ENCODE assay signal across 13 cellular contexts in genomic region chr2:55779459-55780421, GRCh38.
DNase-seq lines count a peak whose midpoint lies in the region; ATAC-seq and TF ChIP-seq lines count a peak whose summit lies in the region.
"Had no signal": no experiment of that assay in that cellular context is flagged by ENCODE, and none has a peak within 500 bp of the region (broad histone marks: within the 10 kb centered on the region; RNA-seq: fewer than 3 reads in every experiment).

No MANE protein-coding gene starts in this region.

- H2BK20ac ChIP-seq in IMR-90 (ENCODE audit: low read depth, low read length) = peak overlapping the region; percentile 87

- H2BK15ac ChIP-seq in IMR-90 (ENCODE audit: low read depth, low read length) = peak overlapping the region; percentile 93; the same call in 2 of the 3 replicates

- peak overlapping the region; percentile 83 for H2AK5ac ChIP-seq in IMR-90 (ENCODE audit: low read depth, low read length)

- WGBS in IMR-90 (ENCODE audit: extremely low coverage in 2 of 2, insufficient read length in 1 of 2), 2 experiments = 44% methylated on average over 2 of the region's 7 CpGs; no CpG with 5 or more reads in 1 of the 2 experiments
- 50% methylated on average over 7 of the region's 7 CpGs for WGBS in right cardiac atrium

- peak overlapping the region; percentile 61 to 81 for H4K8ac ChIP-seq in IMR-90 (ENCODE audit: low read depth in 2 of 2, low read length in 2 of 2)

- no peak overlapping the region; the same call in 1 of the 2 replicates for H3K27ac ChIP-seq in IMR-90 (ENCODE audit: insufficient read depth, low read length)
- no peak overlapping the region for H3K27ac ChIP-seq in right cardiac atrium (ENCODE audit: low read length)
- H3K27ac ChIP-seq: thyroid gland had no signal

- TF ChIP-seq RAD21 in IMR-90 (IDR thresholded peaks at IDR 0.05; ENCODE audit: low read length) = no peak

- H3K27me3 ChIP-seq in IMR-90 (ENCODE audit: control insufficient read depth, insufficient read depth, low read length) = no peaks in the 10 kb centered on the region
- no peaks in the 10 kb centered on the region for H3K27me3 ChIP-seq in right cardiac atrium (ENCODE audit: control insufficient read depth, insufficient read depth)
- H3K27me3 ChIP-seq: thyroid gland had no signal

- H2AK9ac ChIP-seq in IMR-90 (replicated peaks; ENCODE audit: low read depth, low read length, poor library complexity) = peak overlapping the region; percentile 44

- peak overlapping the region; percentile 80; the same call in 1 of the 2 replicates for H4K5ac ChIP-seq in IMR-90 (ENCODE audit: low read depth, low read length)

- no peaks in the 10 kb centered on the region for H4K20me1 ChIP-seq in IMR-90 (ENCODE audit: insufficient read depth, low read length)

- ATAC-seq in IMR-90 (ENCODE audit: low read depth) = peak; percentile 57
- ATAC-seq in right cardiac atrium = no peak
- ATAC-seq in HG03045 (IDR thresholded peaks at IDR 0.05; ENCODE audit: unreplicated experiment) = no peak
- no peak for ATAC-seq in HG02870 (IDR thresholded peaks at IDR 0.05; ENCODE audit: unreplicated experiment)

- peak overlapping the region; percentile 74 for H3K4ac ChIP-seq in IMR-90 (ENCODE audit: low read depth, low read length)

- H3K9me3 ChIP-seq in IMR-90 (ENCODE audit: control insufficient read depth, insufficient read depth, low read length) (no peaks in the 10 kb centered on the region), right cardiac atrium (ENCODE audit: control insufficient read depth, low read length) (no peaks in the 10 kb centered on the region)
- H3K9me3 ChIP-seq: thyroid gland had no signal

- dilution Hi-C loops in IMR-90 (cut with HindIII; ENCODE audit: low sequenced_read_pairs, unreplicated experiment) = no loop called here

- CTCF ChIA-PET in IMR-90 (lab: Yijun Ruan, JAX) = interaction anchor here (0.9 kb wide), 1 partner anchor 8 kb away, joined by 4 read pairs; no protein-coding TSS in a partner anchor

- peak overlapping the region; percentile 87 for H3K14ac ChIP-seq in IMR-90 (replicated peaks; ENCODE audit: low read depth, low read length)

- H4K91ac ChIP-seq in IMR-90 (ENCODE audit: insufficient read depth, low read depth, low read length) = peak overlapping the region; percentile 67

- intact Hi-C loops in IMR-90 (cut with micrococcal nuclease) = loop anchor here (2.0 kb wide), 1 partner anchor 181 kb away; no protein-coding TSS in a partner anchor
- intact Hi-C loops in right cardiac atrium (cut with DNase I) = loop anchor here in 1 of 4 donors (5.0 kb wide), 1 partner anchor 178 kb away; no protein-coding TSS in a partner anchor

- peak overlapping the region; percentile 80 for H3K23ac ChIP-seq in IMR-90 (ENCODE audit: low read depth, low read length)

- H2AFZ ChIP-seq in IMR-90 (replicated peaks; ENCODE audit: low read length, poor library complexity) = no peak overlapping the region

- H3K18ac ChIP-seq in IMR-90 (ENCODE audit: low read depth, low read length) = peak overlapping the region; percentile 84; the same call in 1 of the 2 replicates

- H3K4me1 ChIP-seq in IMR-90 (ENCODE audit: control insufficient read depth, insufficient read depth, low read length) = peaks cover 5% of the 10 kb centered on the region; the same call in 1 of the 2 replicates
- no peaks in the 10 kb centered on the region for H3K4me1 ChIP-seq in right cardiac atrium (ENCODE audit: control insufficient read depth, insufficient read depth, low read length)

- peak overlapping the region; percentile 65 for H3K56ac ChIP-seq in IMR-90 (ENCODE audit: extremely low read depth, insufficient read depth, low read length)

- no peak for TF ChIP-seq POLR2A in IMR-90 (IDR thresholded peaks at IDR 0.05; ENCODE audit: low read depth, low read length)

- peaks cover 6% of the 10 kb centered on the region for H3K9me1 ChIP-seq in IMR-90 (ENCODE audit: insufficient read depth, low read length)

- in situ Hi-C loops in IMR-90 (cut with MboI; ENCODE audit: low sequenced_read_pairs) (no loop called here), T47D (cut with HindIII; ENCODE audit: low pct_unique_long_range_greater_than_20kb, low sequenced_read_pairs) (no loop called here)

- no TSS peak for BruUV-seq in IMR-90 (replicated peaks; lab: Mats Ljungman, UMichigan)

- no peak overlapping the region for H3K9ac ChIP-seq in IMR-90 (ENCODE audit: low read depth, low read length)

- no peaks in the 10 kb centered on the region for H3K79me1 ChIP-seq in IMR-90 (ENCODE audit: low read depth in 1 of 2, low read length in 2 of 2)

- POLR2A ChIA-PET in IMR-90 (lab: Charles Lee; ENCODE audit: unreplicated experiment) = no interaction called here

- no peak overlapping the region for H3K4me3 ChIP-seq in IMR-90 (ENCODE audit: insufficient read depth, low read depth, low read length)
- no peak overlapping the region for H3K4me3 ChIP-seq in right cardiac atrium (ENCODE audit: low read length)
- H3K4me3 ChIP-seq: thyroid gland had no signal

- H3K4me2 ChIP-seq in IMR-90 (ENCODE audit: low read depth, low read length) = peak overlapping the region; percentile 26; the same call in 1 of the 2 replicates

- DNase-seq in DMS53 treated with DMSO at 0.1 percent for 48 hours (lab: John Stamatoyannopoulos, UW; ENCODE audit: unreplicated experiment) (peak; percentile 35), IMR-90 (peak; percentile 82), T47D (ENCODE audit: low read depth in 1 of 2, low spot score in 1 of 2) (peak; percentile 21 to 93), myocyte (ENCODE audit: low read depth) (peak; percentile 60), CD1c-positive myeloid dendritic cell (ENCODE audit: extremely low spot score) (no peak), right cardiac atrium (no peak)
- DNase-seq: activated CD4-positive, alpha-beta T cell treated with anti-CD3 and anti-CD28 coated beads, Interleukin-2, amount 10 ng/mL, durations not matched to agents 7 days and 5 days; activated naive CD8-positive, alpha-beta T cell treated with anti-CD3 and anti-CD28 coated beads, Interleukin-2, amount 10 ng/mL, durations not matched to agents 7 days and 5 days; naive B cell; stimulated activated CD4-positive, alpha-beta T cell treated with anti-CD3 and anti-CD28 coated beads, Interleukin-2, amount 100 ng/mL, for 48 hours; thyroid gland had no signal

- H3K36me3 ChIP-seq in IMR-90 (ENCODE audit: control insufficient read depth, insufficient read depth, low read length) = no peaks in the 10 kb centered on the region
- H3K36me3 ChIP-seq: thyroid gland had no signal

- H2BK120ac ChIP-seq in IMR-90 (ENCODE audit: low read depth, low read length) = peak overlapping the region; percentile 67

- peak overlapping the region; percentile 87 for H2BK5ac ChIP-seq in IMR-90 (ENCODE audit: low read depth, low read length, poor library complexity, severe bottlenecking)

- TF ChIP-seq CTCF in IMR-90 (conservative IDR thresholded peaks at IDR 0.05; ENCODE audit: low read depth, low read length) = no peak

TF ChIP-seq in IMR-90, 13 proteins besides CTCF, POLR2A, EP300 and RAD21:
- TF ChIP-seq FOS (IDR thresholded peaks at IDR 0.05; ENCODE audit: low read depth, low read length) = 0 out of 2 replicates have a peak, but pooled peaks have one; percentile 7
- TF ChIP-seq MAZ (IDR thresholded peaks at IDR 0.05; ENCODE audit: borderline replicate concordance, low read depth, low read length) = no peak
- TF ChIP-seq NFE2L2 (IDR thresholded peaks at IDR 0.05; ENCODE audit: low read depth, low read length) = no peak
- no peak for TF ChIP-seq RFX5 (IDR thresholded peaks at IDR 0.05; ENCODE audit: low read depth, low read length)

Comparison
In these comparisons a context has a peak if more than half of its experiments do, and no peak if none do; other contexts are left out.
1. DNase-seq: peak in DMS53 treated with DMSO at 0.1 percent for 48 hours (single experiment), IMR-90 (single experiment), T47D (2 of 2) and myocyte (single experiment); none in CD1c-positive myeloid dendritic cell (single experiment) and right cardiac atrium (0 of 3).